ENCODE assay signal across 23 cellular contexts in genomic region chr2:240359695-240360094, GRCh38.
A peak's percentile ranks its signal among the peaks of the same experiment; 100 is the strongest.
DNase-seq lines count a peak whose midpoint lies in the region; ATAC-seq, FAIRE-seq and TF ChIP-seq lines count a peak whose summit lies in the region.
"Had no signal": no experiment of that assay in that cellular context is flagged by ENCODE, and none has a peak within 500 bp of the region (broad histone marks: within the 10 kb centered on the region; RNA-seq: fewer than 3 reads in every experiment).

No MANE protein-coding gene starts in this region.

- no peak for ATAC-seq in activated T-cell treated with anti-CD3 and anti-CD28 coated beads, Interleukin-2, amount 50 U/mL, for 4 hours
- ATAC-seq in effector memory CD8-positive, alpha-beta T cell (replicated peaks): no peak
- ATAC-seq: CD8-positive, alpha-beta T cell had no signal

- no peaks in the 10 kb centered on the region for H3K4me1 ChIP-seq in kidney (ENCODE audit: control insufficient read depth in 1 of 2, insufficient read depth in 1 of 2, low read depth in 1 of 2, low read length in 2 of 2)
- H3K4me1 ChIP-seq in osteoblast (ENCODE audit: insufficient read depth, low read length): no peaks in the 10 kb centered on the region
- H3K4me1 ChIP-seq in spleen: no peaks in the 10 kb centered on the region
- H3K4me1 ChIP-seq: Caco-2 had no signal

- no peaks in the 10 kb centered on the region for H3K4me1 Mint-ChIP-seq in activated T-cell treated with anti-CD3 and anti-CD28 coated beads, Interleukin-2, amount 50 U/mL, for 4 hours (ENCODE audit: low read depth)
- H3K4me1 Mint-ChIP-seq in effector memory CD8-positive, alpha-beta T cell (ENCODE audit: low read depth in 2 of 2): no peaks in the 10 kb centered on the region
- H3K4me1 Mint-ChIP-seq: B cell; CD4-positive, CD25-positive, alpha-beta regulatory T cell had no signal

- no peaks in the 10 kb centered on the region for H3K36me3 Mint-ChIP-seq in activated T-cell treated with anti-CD3 and anti-CD28 coated beads, Interleukin-2, amount 50 U/mL, for 4 hours (ENCODE audit: insufficient read depth)
- no peaks in the 10 kb centered on the region for H3K36me3 Mint-ChIP-seq in effector memory CD8-positive, alpha-beta T cell (ENCODE audit: insufficient read depth)
- H3K36me3 Mint-ChIP-seq: CD4-positive, CD25-positive, alpha-beta regulatory T cell; CD8-positive, alpha-beta T cell had no signal

- no peak overlapping the region for H2AFZ ChIP-seq in osteoblast (ENCODE audit: low read length)
- H2AFZ ChIP-seq: GM23248 had no signal

- H3K9me3 Mint-ChIP-seq in activated T-cell treated with anti-CD3 and anti-CD28 coated beads, Interleukin-2, amount 50 U/mL, for 4 hours: peaks cover 9% of the 10 kb centered on the region
- H3K9me3 Mint-ChIP-seq in effector memory CD8-positive, alpha-beta T cell: peaks cover 7 to 12% of the 10 kb centered on the region in 2 donors

- H3K27ac ChIP-seq in kidney (ENCODE audit: low read depth in 2 of 2, low read length in 2 of 2) (no peak overlapping the region), osteoblast (ENCODE audit: low read depth, low read length) (no peak overlapping the region), spleen (no peak overlapping the region)
- H3K27ac ChIP-seq: 22Rv1, BLaER1, C4-2B, GM23248 had no signal

- H3K27me3 Mint-ChIP-seq in activated T-cell treated with anti-CD3 and anti-CD28 coated beads, Interleukin-2, amount 50 U/mL, for 4 hours (ENCODE audit: low read depth): no peaks in the 10 kb centered on the region
- peaks cover 14 to 42% of the 10 kb centered on the region in 2 donors for H3K27me3 Mint-ChIP-seq in effector memory CD8-positive, alpha-beta T cell

- no peak overlapping the region for H3K4me3 ChIP-seq in kidney (ENCODE audit: low read length in 2 of 2)
- no peak overlapping the region for H3K4me3 ChIP-seq in osteoblast (ENCODE audit: insufficient read depth, low read length)
- H3K4me3 ChIP-seq in spleen: no peak overlapping the region
- H3K4me3 ChIP-seq: BLaER1, GM23248 had no signal

- no peak overlapping the region for H3K4me3 Mint-ChIP-seq in activated T-cell treated with anti-CD3 and anti-CD28 coated beads, Interleukin-2, amount 50 U/mL, for 4 hours
- H3K4me3 Mint-ChIP-seq in effector memory CD8-positive, alpha-beta T cell: no peak overlapping the region
- H3K4me3 Mint-ChIP-seq: B cell; CD4-positive, CD25-positive, alpha-beta regulatory T cell; CD8-positive, alpha-beta T cell had no signal

- FAIRE-seq in kidney (lab: Jason Lieb, UNC) (no peak), GM19239 (lab: Jason Lieb, UNC) (no peak)
- FAIRE-seq: A204.1, G401.6, GM12892, H1 had no signal

- no peak overlapping the region for H3K27ac Mint-ChIP-seq in effector memory CD8-positive, alpha-beta T cell
- H3K27ac Mint-ChIP-seq: B cell; CD4-positive, CD25-positive, alpha-beta regulatory T cell; CD8-positive, alpha-beta T cell had no signal

- peak; percentile 1 for DNase-seq in activated T-cell treated with anti-CD3 and anti-CD28 coated beads, Interleukin-2, amount 50 U/mL, for 4 hours
- DNase-seq in activated T-cell treated with anti-CD3 and anti-CD28 coated beads, Interleukin-2, amount 50 U/mL, for 48 hours: no peak
- DNase-seq in kidney (peak; percentile 41), osteoblast (ENCODE audit: insufficient read length, low spot score, missing footprints) (peak; percentile 45), spleen (peak; percentile 60), GM19239 (ENCODE audit: insufficient read length, low spot score) (no peak), nucleus accumbens (lab: John Stamatoyannopoulos, UW) (no peak)
- DNase-seq in effector memory CD8-positive, alpha-beta T cell: no peak
- DNase-seq: Caco-2; CD4-positive, CD25-positive, alpha-beta regulatory T cell; CD8-positive, alpha-beta T cell; DMS153; DND-41; GM23248; HCEC 1CT had no signal

- TF ChIP-seq CTCF in kidney (IDR thresholded peaks at IDR 0.05; ENCODE audit: borderline replicate concordance, extremely low read depth, insufficient read depth) (no peak), osteoblast (IDR thresholded peaks at IDR 0.05; ENCODE audit: extremely low read depth, low read depth, low read length) (no peak), spleen (IDR thresholded peaks at IDR 0.05 in 8 of 11, conservative IDR thresholded peaks at IDR 0.05 in 3 of 11) (no peak)

- 79 to 100% (median 83%) methylated on average over 1 to 3 of the region's 3 CpGs for WGBS in spleen, 5 donors

- H3K9me3 ChIP-seq in kidney (ENCODE audit: control insufficient read depth in 1 of 2, low read length in 2 of 2) (peaks cover 4 to 15% of the 10 kb centered on the region in 2 donors), osteoblast (ENCODE audit: low read depth, low read length) (peaks cover 11% of the 10 kb centered on the region), spleen (peaks cover 2 to 29% (median 25%) of the 10 kb centered on the region in 8 donors)

- H3K79me2 ChIP-seq in osteoblast (ENCODE audit: insufficient read depth, low read length): no peaks in the 10 kb centered on the region

- no peaks in the 10 kb centered on the region for H4K20me1 ChIP-seq in osteoblast (ENCODE audit: insufficient read depth, low read length)
- H4K20me1 ChIP-seq: BLaER1 had no signal

- H3K36me3 ChIP-seq in kidney (ENCODE audit: control insufficient read depth in 1 of 2, insufficient read depth in 2 of 2, low read length in 2 of 2): no peaks in the 10 kb centered on the region
- H3K36me3 ChIP-seq in osteoblast (ENCODE audit: insufficient read depth, low read length): no peaks in the 10 kb centered on the region
- H3K36me3 ChIP-seq in spleen: no peaks in the 10 kb centered on the region
- H3K36me3 ChIP-seq: BLaER1 had no signal

- intact Hi-C loops in kidney (cut with DNase I): no loop called here
- intact Hi-C loops in spleen (cut with DNase I; ENCODE audit: low total_unique reads): no loop called here

- TF ChIP-seq POLR2A in spleen (IDR thresholded peaks at IDR 0.05): no peak

- H3K27me3 ChIP-seq in osteoblast (ENCODE audit: insufficient read depth, low read length) (peaks cover 19% of the 10 kb centered on the region), spleen (replicated peaks in 1 of 7) (peaks cover 0 to 15% (median 0%) of the 10 kb centered on the region in 7 donors)
- H3K27me3 ChIP-seq: BLaER1 had no signal

- H3K4me2 ChIP-seq in osteoblast (ENCODE audit: insufficient read depth, low read length): no peak overlapping the region
- H3K4me2 ChIP-seq: BLaER1 had no signal

- H3K9ac ChIP-seq in kidney (ENCODE audit: low read length in 2 of 2): no peak overlapping the region
- H3K9ac ChIP-seq: BLaER1, GM23248 had no signal

Comparison
In these comparisons a context has a peak if more than half of its experiments do, and no peak if none do; other contexts are left out.
1. DNase-seq: peak in activated T-cell treated with anti-CD3 and anti-CD28 coated beads, Interleukin-2, amount 50 U/mL, for 4 hours (single experiment), kidney (single experiment), osteoblast (single experiment) and spleen (single experiment); none in activated T-cell treated with anti-CD3 and anti-CD28 coated beads, Interleukin-2, amount 50 U/mL, for 48 hours (0 of 2), effector memory CD8-positive, alpha-beta T cell (0 of 3), GM19239 (single experiment) and nucleus accumbens (0 of 56).